In genomic region chr20:1979116-1979778, GRCh38 we compare ENCODE assay signal across 26 cellular contexts. TPM values are rescaled to one million over a fixed set of nuclear protein-coding genes. Genes with fewer than 3 reads are reported as not detected.
"Had no signal": no experiment of that assay in that cellular context is flagged by ENCODE, and none has a peak within 500 bp of the region (broad histone marks: within the 10 kb centered on the region; RNA-seq: fewer than 3 reads in every experiment).

No MANE protein-coding gene starts in this region.

- FAIRE-seq: frontal cortex, islet of Langerhans, TTC549 had no signal

- H3K36me3 Mint-ChIP-seq: activated naive CD8-positive, alpha-beta T cell; memory B cell; naive thymus-derived CD8-positive, alpha-beta T cell had no signal

- DNase-seq: activated CD4-positive, alpha-beta T cell treated with anti-CD3 and anti-CD28 coated beads, Interleukin-2, amount 10 ng/mL, durations not matched to agents 24 days and 14 days; activated CD4-positive, CD25-positive, alpha-beta regulatory T cell; activated CD8-positive, alpha-beta memory T cell treated with anti-CD3 and anti-CD28 coated beads, Interleukin-2, amount 50 U/mL, for 48 hours; activated gamma-delta T cell treated with Interleukin-2 at 50 U/mL for 16 hours; amniotic stem cell; effector memory CD8-positive, alpha-beta T cell; heart left ventricle; left ventricle myocardium superior; mucosa of descending colon; naive thymus-derived CD8-positive, alpha-beta T cell; retina; stimulated activated CD4-positive, alpha-beta T cell treated with anti-CD3 and anti-CD28 coated beads, Interleukin-4, amount 100 ng/mL, for 24 hours; stimulated activated naive CD4-positive, alpha-beta T cell treated with Interleukin-2 at 50 U/mL for 16 hours; uterus had no signal

- H3K9me3 ChIP-seq: heart left ventricle, mucosa of descending colon, neutrophil, uterus had no signal

- H3K27ac ChIP-seq: epithelial cell of prostate, heart left ventricle, neutrophil, skin epidermis, tibial nerve, uterus had no signal

- H3K36me3 ChIP-seq: heart left ventricle, neutrophil, tibial nerve, uterus had no signal

- H3K27ac Mint-ChIP-seq: activated CD4-positive, alpha-beta T cell treated with anti-CD3 and anti-CD28 coated beads, Interleukin-2, amount 10 ng/mL, durations not matched to agents 24 days and 14 days; activated naive CD8-positive, alpha-beta T cell; dendritic cell treated with granulocyte-macrophage colony-stimulating factor and Interleukin-4, amounts not matched to agents 40 ng/mL and 50 ng/mL, for 4 days; effector memory CD8-positive, alpha-beta T cell; memory B cell had no signal

- H3K4me3 ChIP-seq: heart left ventricle, mucosa of descending colon, skin epidermis, tibial nerve, uterus had no signal

- H3K9me3 Mint-ChIP-seq: activated CD4-positive, alpha-beta T cell treated with anti-CD3 and anti-CD28 coated beads, Interleukin-2, amount 10 ng/mL, durations not matched to agents 24 days and 14 days; dendritic cell treated with granulocyte-macrophage colony-stimulating factor and Interleukin-4, amounts not matched to agents 40 ng/mL and 50 ng/mL, for 4 days; effector memory CD8-positive, alpha-beta T cell; memory B cell had no signal

- H3K4me1 Mint-ChIP-seq: activated CD4-positive, alpha-beta T cell treated with anti-CD3 and anti-CD28 coated beads, Interleukin-2, amount 10 ng/mL, durations not matched to agents 24 days and 14 days; naive thymus-derived CD8-positive, alpha-beta T cell had no signal

- ATAC-seq: effector memory CD8-positive, alpha-beta T cell; heart left ventricle; left ventricle myocardium superior; mucosa of descending colon; naive thymus-derived CD8-positive, alpha-beta T cell had no signal

- H3K4me1 ChIP-seq: heart left ventricle, tibial nerve, uterus had no signal

- H3K4me3 Mint-ChIP-seq: activated CD4-positive, alpha-beta T cell treated with anti-CD3 and anti-CD28 coated beads, Interleukin-2, amount 10 ng/mL, durations not matched to agents 24 days and 14 days; activated naive CD8-positive, alpha-beta T cell; dendritic cell treated with granulocyte-macrophage colony-stimulating factor and Interleukin-4, amounts not matched to agents 40 ng/mL and 50 ng/mL, for 4 days; effector memory CD8-positive, alpha-beta T cell; memory B cell; naive thymus-derived CD8-positive, alpha-beta T cell had no signal

- H3K27me3 ChIP-seq: uterus had no signal

RNA-seq across cellular contexts. Expression of gene PDYN, which starts 14.6 kb away (rescaled TPM):
- total RNA-seq: activated CD4-positive, alpha-beta T cell treated with anti-CD3 and anti-CD28 coated beads, Interleukin-2, amount 10 ng/mL, durations not matched to agents 24 days and 14 days; fibroblast of lung; heart left ventricle; left ventricle myocardium superior; mucosa of descending colon; naive thymus-derived CD8-positive, alpha-beta T cell; T-helper 2 cell treated with Interferon-gamma antibody and Interleukin-4, amounts not matched to agents 100 ng/mL and 5 ng/mL, for 36 hours; tibial nerve; uterus had no signal
- polyA plus RNA-seq: fibroblast of lung; heart left ventricle; naive thymus-derived CD8-positive, alpha-beta T cell had no signal
